Comparison of ENCODE assay signal across 9 cellular contexts in the genomic region with DNA sequence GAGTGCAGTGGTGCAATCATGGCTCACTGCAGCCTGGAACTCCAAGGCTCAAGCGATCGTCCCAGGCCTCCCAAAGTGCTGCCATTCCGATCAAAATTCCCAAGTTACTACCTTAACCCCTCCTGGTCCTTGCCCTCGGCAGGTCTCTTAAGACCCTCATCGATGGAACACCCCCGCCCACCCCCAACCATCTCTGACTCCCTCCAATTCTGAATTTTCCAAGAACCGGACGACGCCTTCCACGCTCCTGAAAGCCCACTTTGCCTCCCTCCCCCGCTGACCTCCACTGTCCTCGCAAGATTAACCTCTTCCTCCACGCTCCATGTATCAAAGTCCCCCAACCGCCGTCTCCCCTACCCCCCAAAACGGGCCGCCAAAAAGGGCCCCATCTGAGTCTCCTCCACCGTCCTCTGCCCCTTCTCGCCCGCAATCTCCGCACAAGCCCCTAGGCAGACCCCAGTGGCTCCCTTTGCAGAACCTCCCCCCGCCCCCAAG. TPM values are rescaled to one million over a fixed set of nuclear protein-coding genes. Genes with fewer than 3 reads are reported as not detected.
DNase-seq lines count a peak whose midpoint lies in the region; ATAC-seq and TF ChIP-seq lines count a peak whose summit lies in the region.
"Had no signal": no experiment of that assay in that cellular context is flagged by ENCODE, and none has a peak within 500 bp of the region (broad histone marks: within the 10 kb centered on the region; RNA-seq: fewer than 3 reads in every experiment).

No MANE protein-coding gene starts in this region.

- TF ChIP-seq POLR2A in testis (IDR thresholded peaks at IDR 0.05) = no peak

- TF ChIP-seq CTCF in testis (IDR thresholded peaks at IDR 0.05) = no peak

- intact Hi-C loops in testis (cut with DNase I; ENCODE audit: low total_unique reads) = no loop called here
- intact Hi-C loops in sciatic nerve (cut with DNase I) = no loop called here

- no peak for DNase-seq in T-helper 2 cell treated with Interferon-gamma antibody and Interleukin-4, amounts not matched to agents 5 μg/mL and 100 μg/mL, for 36 hours (ENCODE audit: low spot score)
- DNase-seq in T-helper 2 cell (no peak), adipocyte (ENCODE audit: low read depth) (no peak), testis (no peak), NCI-H2171 treated with DMSO at 0.1 percent for 48 hours (lab: John Stamatoyannopoulos, UW) (no peak), SIG-M5 treated with dmso at 0.1 percent for 504 hours (lab: John Stamatoyannopoulos, UW; ENCODE audit: unreplicated experiment) (no peak), sciatic nerve (ENCODE audit: low spot score) (no peak)

- H3K4me3 ChIP-seq in adipocyte (ENCODE audit: low read length) (peak overlapping the region; percentile 82), testis (peak overlapping the region; percentile 82 to 92)

- H3K4me1 Mint-ChIP-seq in T-helper 2 cell treated with Interferon-gamma antibody and Interleukin-4, amounts not matched to agents 5 μg/mL and 100 μg/mL, for 36 hours (ENCODE audit: low read depth) = peaks cover 8% of the 10 kb centered on the region

- H3K27ac Mint-ChIP-seq in T-helper 2 cell treated with Interferon-gamma antibody and Interleukin-4, amounts not matched to agents 5 μg/mL and 100 μg/mL, for 36 hours = peak overlapping the region; percentile 74

- H3K9me3 Mint-ChIP-seq in T-helper 2 cell treated with Interferon-gamma antibody and Interleukin-4, amounts not matched to agents 5 μg/mL and 100 μg/mL, for 36 hours = no peaks in the 10 kb centered on the region

- no peak for ATAC-seq in sciatic nerve

- H3K27me3 Mint-ChIP-seq in T-helper 2 cell treated with Interferon-gamma antibody and Interleukin-4, amounts not matched to agents 5 μg/mL and 100 μg/mL, for 36 hours (ENCODE audit: low read depth) = no peaks in the 10 kb centered on the region

- H3K4me1 ChIP-seq in adipocyte (ENCODE audit: control insufficient read depth, insufficient read depth, low read length) (peaks cover 27% of the 10 kb centered on the region), testis (peaks cover 18% of the 10 kb centered on the region)

- H3K27ac ChIP-seq in layer of hippocampus (ENCODE audit: low read depth, low read length) (peak overlapping the region; percentile 88), testis (peak overlapping the region; percentile 85 to 92)

- H3K9me3 ChIP-seq in adipocyte (ENCODE audit: control insufficient read depth, low read length) (no peaks in the 10 kb centered on the region), testis (no peaks in the 10 kb centered on the region)

- H3K36me3 Mint-ChIP-seq in T-helper 2 cell treated with Interferon-gamma antibody and Interleukin-4, amounts not matched to agents 5 μg/mL and 100 μg/mL, for 36 hours (ENCODE audit: low read depth) = peaks cover 18% of the 10 kb centered on the region

- H3K36me3 ChIP-seq in adipocyte (ENCODE audit: control insufficient read depth, insufficient read depth, low read length, severe bottlenecking) (peaks cover 32% of the 10 kb centered on the region), testis (ENCODE audit: low read depth, missing control alignments) (no peaks in the 10 kb centered on the region)

- H3K9ac ChIP-seq in adipocyte (ENCODE audit: low read length) = peak overlapping the region; percentile 89

- H3K27me3 ChIP-seq in adipocyte (replicated peaks; ENCODE audit: control insufficient read depth, insufficient read depth, low read length) (no peaks in the 10 kb centered on the region), layer of hippocampus (ENCODE audit: control insufficient read depth, insufficient read depth, low read length) (no peaks in the 10 kb centered on the region), testis (no peaks in the 10 kb centered on the region)

- peak overlapping the region; percentile 93 for H3K4me3 Mint-ChIP-seq in T-helper 2 cell treated with Interferon-gamma antibody and Interleukin-4, amounts not matched to agents 5 μg/mL and 100 μg/mL, for 36 hours

- WGBS in testis, 2 donors = 0 to 1% methylated on average over 22 of the region's 22 CpGs

RNA-seq across cellular contexts. Expression of a gene that starts 0.5 kb away (rescaled TPM):
- total RNA-seq in testis = 100 to 1,000 TPM; 102 to 111 TPM
- polyA plus RNA-seq in testis (ENCODE audit: insufficient read depth, low read depth, low replicate concordance) = 89.8 TPM
- total RNA-seq in sciatic nerve = 69.0 TPM

RNA-seq across cellular contexts. Expression of a gene that starts 14.9 kb away (rescaled TPM):
- 1,000 to 10,000 TPM in 1 of 2 donors, 100 to 1,000 TPM in 1; 909 to 1,599 TPM for total RNA-seq in testis
- polyA plus RNA-seq in testis (ENCODE audit: insufficient read depth, low read depth, low replicate concordance) = 1,429 TPM
- 1,381 TPM for total RNA-seq in sciatic nerve

RNA-seq across cellular contexts. Expression of a gene that starts 37.2 kb away (rescaled TPM):
- 10 to 100 TPM; 89.1 to 94.5 TPM for total RNA-seq in testis
- polyA plus RNA-seq in testis (ENCODE audit: insufficient read depth, low read depth, low replicate concordance) = 142 TPM
- total RNA-seq in sciatic nerve = 33.4 TPM

RNA-seq across cellular contexts. Expression of a gene that starts 37.5 kb away (rescaled TPM):
- total RNA-seq in testis (1 to 10 TPM; 1.7 to 3.2 TPM), sciatic nerve (not detected)
- 1.7 TPM for polyA plus RNA-seq in testis (ENCODE audit: insufficient read depth, low read depth, low replicate concordance)
- total RNA-seq: lung microvascular endothelial cell had no signal
